Comparison of ENCODE assay signal across 8 cellular contexts in the genomic region with DNA sequence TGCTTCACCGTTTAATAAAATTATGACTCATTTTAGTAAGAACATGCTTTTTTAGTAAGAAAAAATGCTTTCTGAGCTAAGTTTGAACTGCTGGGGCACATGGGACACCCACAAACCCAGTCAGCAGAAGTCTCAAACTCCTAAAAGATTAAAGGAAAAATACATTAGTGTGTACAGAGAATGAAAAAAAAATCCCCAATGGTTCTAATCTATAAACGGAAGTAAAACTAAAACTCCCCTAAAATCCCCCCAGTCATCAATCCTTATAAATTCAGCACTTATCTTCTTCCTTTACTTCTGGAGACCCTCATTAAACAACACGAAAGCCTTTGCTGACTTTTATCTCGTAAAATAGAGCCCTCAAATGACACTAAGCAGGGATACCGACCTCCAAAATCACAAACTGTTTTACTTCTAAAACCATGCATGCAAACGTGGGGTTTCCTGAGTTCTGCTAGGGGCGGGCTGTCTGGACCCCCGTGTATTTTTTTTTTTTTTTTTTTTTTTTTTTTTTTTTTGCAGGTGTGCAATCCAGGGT. TPM values are rescaled to one million over a fixed set of nuclear protein-coding genes. Genes with fewer than 3 reads are reported as not detected.
DNase-seq lines count a peak whose midpoint lies in the region; ATAC-seq and TF ChIP-seq lines count a peak whose summit lies in the region.

No MANE protein-coding gene starts in this region.

- H3K36me3 ChIP-seq in KOPT-K1 (ENCODE audit: insufficient read depth, low read length) (peaks cover 2% of the 10 kb centered on the region; the same call in 1 of the 2 replicates), breast epithelium (no peaks in the 10 kb centered on the region)

- H3K27ac ChIP-seq in KOPT-K1 (ENCODE audit: low read depth, low read length, poor library complexity, severe bottlenecking) (peak overlapping the region; percentile 97), breast epithelium (no peak overlapping the region)

- intact Hi-C loops in breast epithelium (cut with DNase I; ENCODE audit: low total_unique reads), result no loop called here

- H3K27me3 Mint-ChIP-seq in osteocyte (ENCODE audit: unreplicated experiment), result peaks cover 5% of the 10 kb centered on the region

- peak overlapping the region; percentile 73 for H3K4me3 Mint-ChIP-seq in osteocyte (ENCODE audit: unreplicated experiment)

- no peaks in the 10 kb centered on the region for H3K4me1 ChIP-seq in breast epithelium

- H3K4me1 Mint-ChIP-seq in osteocyte (ENCODE audit: unreplicated experiment), result peaks cover 25% of the 10 kb centered on the region

- TF ChIP-seq POLR2A in breast epithelium (IDR thresholded peaks at IDR 0.05), result no peak

- TF ChIP-seq CTCF in breast epithelium (IDR thresholded peaks at IDR 0.05) (no peak), osteocyte (IDR thresholded peaks at IDR 0.05) (no peak), omental fat pad (IDR thresholded peaks at IDR 0.05) (no peak)

- H3K27me3 ChIP-seq in breast epithelium, result peaks cover 0 to 15% of the 10 kb centered on the region in 2 donors

- ATAC-seq in HG03039 (IDR thresholded peaks at IDR 0.05; ENCODE audit: unreplicated experiment), result no peak
- no peak for ATAC-seq in omental fat pad (ENCODE audit: low FRiP score)
- no peak for ATAC-seq in HG03432 (IDR thresholded peaks at IDR 0.05; ENCODE audit: unreplicated experiment)
- ATAC-seq in left lobe of liver, result no peak

- peak overlapping the region; percentile 53 to 82 (median 64) for H3K4me3 ChIP-seq in breast epithelium

- H3K9me3 ChIP-seq in KOPT-K1 (ENCODE audit: insufficient read depth, low read length, poor library complexity, severe bottlenecking), result no peaks in the 10 kb centered on the region
- H3K9me3 ChIP-seq in breast epithelium, result no peaks in the 10 kb centered on the region

- peaks cover 2% of the 10 kb centered on the region for H3K36me3 Mint-ChIP-seq in osteocyte (ENCODE audit: unreplicated experiment)

- DNase-seq in ELR (ENCODE audit: low read depth), result peak; percentile 37
- DNase-seq in breast epithelium (ENCODE audit: low spot score in 2 of 2), result no peak
- no peak for DNase-seq in osteocyte (ENCODE audit: extremely low spot score, unreplicated experiment)
- no peak for DNase-seq in omental fat pad (ENCODE audit: low spot score)
- no peak for DNase-seq in left lobe of liver (ENCODE audit: low spot score)

- H3K27ac Mint-ChIP-seq in osteocyte (ENCODE audit: unreplicated experiment), result no peak overlapping the region

- peaks cover 3% of the 10 kb centered on the region for H3K9me3 Mint-ChIP-seq in osteocyte (ENCODE audit: unreplicated experiment)

RNA-seq across cellular contexts. Expression of gene MYB, which starts 1.1 kb away (rescaled TPM):
- total RNA-seq in breast epithelium (10 to 100 TPM in 2 of 3 donors, 1 to 10 TPM in 1; 1.1 to 61.9 (median 37.0) TPM), osteocyte (0.83 and 0.86 TPM in 2 replicates), omental fat pad (under 1 TPM in 3 of 4 donors, not detected in 1; 0.50 to 0.96 (median 0.56) TPM), left lobe of liver (0.18 TPM)
